Comparison of ENCODE assay signal across 8 cellular contexts in the genomic region with DNA sequence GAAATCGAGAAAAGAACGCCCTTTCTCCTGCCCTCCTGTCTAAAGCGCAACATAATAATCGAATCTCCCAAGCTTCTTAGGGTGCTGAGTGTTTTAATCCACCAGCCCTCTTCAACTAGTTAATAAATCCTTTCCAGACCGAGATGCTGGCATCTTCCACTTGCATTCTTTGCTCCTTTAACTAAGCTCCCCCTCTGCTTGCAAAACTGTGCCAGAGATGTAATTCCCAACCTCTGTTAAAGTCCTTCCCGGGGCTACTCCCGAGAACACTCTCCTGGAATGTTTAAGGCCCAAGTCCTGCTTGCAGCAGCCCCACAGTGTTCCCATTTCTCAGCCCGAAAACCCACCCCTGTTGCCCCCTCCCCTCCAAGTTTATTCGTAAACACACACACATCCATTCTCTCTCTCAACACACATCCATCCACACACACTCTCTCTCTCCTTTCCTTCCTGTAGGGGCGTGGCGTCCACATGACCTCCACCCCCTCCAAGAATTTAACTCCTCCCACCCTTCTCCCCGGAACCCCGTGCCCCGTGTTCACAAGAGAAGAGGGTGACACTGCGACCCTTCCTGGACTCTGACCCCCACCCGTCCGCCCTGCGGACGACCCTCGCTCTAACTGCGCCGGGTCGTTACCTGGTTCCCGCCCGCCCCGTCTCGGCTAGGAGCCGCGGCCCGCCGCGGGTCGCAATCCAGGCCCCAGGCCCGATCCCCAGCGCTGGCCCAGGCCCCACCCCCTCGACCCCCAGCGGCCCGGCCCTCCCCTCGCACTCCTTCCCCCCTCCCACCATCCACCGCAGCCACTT. TPM values are rescaled to one million over a fixed set of nuclear protein-coding genes. Genes with fewer than 3 reads are reported as not detected.
A peak's percentile ranks its signal among the peaks of the same experiment; 100 is the strongest.
DNase-seq lines count a peak whose midpoint lies in the region; ATAC-seq and TF ChIP-seq lines count a peak whose summit lies in the region.

No MANE protein-coding gene starts in this region.

- peak overlapping the region; percentile 77 for H4K91ac ChIP-seq in IMR-90 (ENCODE audit: insufficient read depth, low read depth, low read length)

- dilution Hi-C loops in IMR-90 (cut with HindIII; ENCODE audit: low sequenced_read_pairs, unreplicated experiment), result no loop called here

- H3K9ac ChIP-seq in IMR-90 (ENCODE audit: low read depth, low read length), result peak overlapping the region; percentile 96

- peaks cover 10% of the 10 kb centered on the region for H3K4me1 ChIP-seq in IMR-90 (ENCODE audit: control insufficient read depth, insufficient read depth, low read length)

- DNase-seq in DMS53 (lab: John Stamatoyannopoulos, UW) (peak; percentile 94), IMR-90 (peak; percentile 88), OCI-M1 (lab: John Stamatoyannopoulos, UW) (peak; percentile 94), fibroblast of gingiva (ENCODE audit: low read depth) (peak; percentile 94), naive B cell (peak; percentile 90)
- peak; percentile 88 to 91 for DNase-seq in activated T-cell treated with anti-CD3 and anti-CD28 coated beads, Interleukin-2, amount 50 U/mL, for 72 hours
- peak; percentile 85 for DNase-seq in stimulated activated naive B cell treated with anti-CD40 and anti-IgM and Interleukin-4, amounts not matched to agents 10 μg/mL and 1 μg/mL and 100 μg/mL, for 72 hours

- H3K4me3 Mint-ChIP-seq in activated T-cell treated with anti-CD3 and anti-CD28 coated beads, Interleukin-2, amount 50 U/mL, for 72 hours, result peak overlapping the region; percentile 79 to 82
- H3K4me3 Mint-ChIP-seq in naive B cell, result peak overlapping the region; percentile 74 to 99 (median 97)
- peak overlapping the region; percentile 81 to 98 for H3K4me3 Mint-ChIP-seq in stimulated activated naive B cell treated with anti-CD40 and anti-IgM and Interleukin-4, amounts not matched to agents 10 μg/mL and 1 μg/mL and 100 μg/mL, for 72 hours

- no peak overlapping the region for H2BK20ac ChIP-seq in IMR-90 (ENCODE audit: low read depth, low read length)

- H4K20me1 ChIP-seq in IMR-90 (ENCODE audit: insufficient read depth, low read length), result no peaks in the 10 kb centered on the region

- peak overlapping the region; percentile 95 for H2BK120ac ChIP-seq in IMR-90 (ENCODE audit: low read depth, low read length)

- in situ Hi-C loops in IMR-90 (cut with MboI; ENCODE audit: low sequenced_read_pairs), result loop anchor here (10.0 kb wide), 2 partner anchors 375 to 445 kb away; no protein-coding TSS in a partner anchor

- peaks cover 7% of the 10 kb centered on the region; the same call in 1 of the 2 replicates for H3K36me3 ChIP-seq in IMR-90 (ENCODE audit: control insufficient read depth, insufficient read depth, low read length)

- intact Hi-C loops in IMR-90 (cut with micrococcal nuclease), result loop anchor here (1.0 kb wide), 1 partner anchor 22 kb away; no protein-coding TSS in a partner anchor

- peaks cover 17% of the 10 kb centered on the region for H3K9me1 ChIP-seq in IMR-90 (ENCODE audit: insufficient read depth, low read length)

- peak overlapping the region; percentile 72 for H3K56ac ChIP-seq in IMR-90 (ENCODE audit: extremely low read depth, insufficient read depth, low read length)

- no peaks in the 10 kb centered on the region for H3K9me3 Mint-ChIP-seq in activated T-cell treated with anti-CD3 and anti-CD28 coated beads, Interleukin-2, amount 50 U/mL, for 72 hours
- peaks cover 0 to 4% (median 0%) of the 10 kb centered on the region in 7 donors for H3K9me3 Mint-ChIP-seq in naive B cell
- H3K9me3 Mint-ChIP-seq in stimulated activated naive B cell treated with anti-CD40 and anti-IgM and Interleukin-4, amounts not matched to agents 10 μg/mL and 1 μg/mL and 100 μg/mL, for 72 hours, result peaks cover 2 to 4% of the 10 kb centered on the region in 2 donors

- H4K5ac ChIP-seq in IMR-90 (ENCODE audit: low read depth, low read length), result peak overlapping the region; percentile 71

- POLR2A ChIA-PET in IMR-90 (lab: Charles Lee; ENCODE audit: unreplicated experiment), result interaction anchor here (0.7 to 1.0 kb wide), 2 partner anchors 9 to 435 kb away, joined by 3 to 4 read pairs; no protein-coding TSS in a partner anchor

- H3K79me1 ChIP-seq in IMR-90 (ENCODE audit: low read depth in 1 of 2, low read length in 2 of 2), result peaks cover 35 to 50% of the 10 kb centered on the region in 2 experiments

- H3K4ac ChIP-seq in IMR-90 (ENCODE audit: low read depth, low read length), result peak overlapping the region; percentile 95

- CTCF ChIA-PET in IMR-90 (lab: Yijun Ruan, JAX), result no interaction called here

- peaks cover 83% of the 10 kb centered on the region for H3K4me1 Mint-ChIP-seq in activated T-cell treated with anti-CD3 and anti-CD28 coated beads, Interleukin-2, amount 50 U/mL, for 72 hours (ENCODE audit: low read depth)
- H3K4me1 Mint-ChIP-seq in naive B cell, result peaks cover 63 to 78% (median 73%) of the 10 kb centered on the region in 3 donors
- peaks cover 68 to 83% of the 10 kb centered on the region in 2 donors for H3K4me1 Mint-ChIP-seq in stimulated activated naive B cell treated with anti-CD40 and anti-IgM and Interleukin-4, amounts not matched to agents 10 μg/mL and 1 μg/mL and 100 μg/mL, for 72 hours

- H3K23ac ChIP-seq in IMR-90 (ENCODE audit: low read depth, low read length), result peak overlapping the region; percentile 80; the same call in 1 of the 2 replicates

- H3K27ac Mint-ChIP-seq in activated T-cell treated with anti-CD3 and anti-CD28 coated beads, Interleukin-2, amount 50 U/mL, for 72 hours, result peak overlapping the region; percentile 98
- H3K27ac Mint-ChIP-seq in naive B cell, result peak overlapping the region; percentile 90 to 100 (median 99)
- H3K27ac Mint-ChIP-seq in stimulated activated naive B cell treated with anti-CD40 and anti-IgM and Interleukin-4, amounts not matched to agents 10 μg/mL and 1 μg/mL and 100 μg/mL, for 72 hours, result peak overlapping the region; percentile 99

- TF ChIP-seq RAD21 in IMR-90 (IDR thresholded peaks at IDR 0.05; ENCODE audit: low read length), result no peak

- H3K18ac ChIP-seq in IMR-90 (ENCODE audit: low read depth, low read length), result peak overlapping the region; percentile 86

- BruUV-seq in IMR-90 (replicated peaks; lab: Mats Ljungman, UMichigan), result no TSS peak

- H3K14ac ChIP-seq in IMR-90 (replicated peaks; ENCODE audit: low read depth, low read length), result peak overlapping the region; percentile 83

- H3K4me2 ChIP-seq in IMR-90 (ENCODE audit: low read depth, low read length), result peak overlapping the region; percentile 86

- H4K8ac ChIP-seq in IMR-90 (ENCODE audit: low read depth in 2 of 2, low read length in 2 of 2), result peak overlapping the region; percentile 95 to 98

- peak overlapping the region; percentile 100 for H2AFZ ChIP-seq in IMR-90 (replicated peaks; ENCODE audit: low read length, poor library complexity)

- ATAC-seq in GM21619 (IDR thresholded peaks at IDR 0.05; ENCODE audit: unreplicated experiment), result peak; percentile 52
- ATAC-seq in IMR-90 (ENCODE audit: low read depth), result peak; percentile 85
- peak; percentile 75 to 78 for ATAC-seq in activated T-cell treated with anti-CD3 and anti-CD28 coated beads, Interleukin-2, amount 50 U/mL, for 72 hours (replicated peaks in 1 of 2)
- peak; percentile 61 to 63 for ATAC-seq in naive B cell (ENCODE audit: low read depth in 2 of 2)
- ATAC-seq in stimulated activated naive B cell treated with anti-CD40 and anti-IgM and Interleukin-4, amounts not matched to agents 10 μg/mL and 1 μg/mL and 100 μg/mL, for 72 hours (replicated peaks), result peak; percentile 65 to 68

- no peaks in the 10 kb centered on the region for H3K27me3 Mint-ChIP-seq in activated T-cell treated with anti-CD3 and anti-CD28 coated beads, Interleukin-2, amount 50 U/mL, for 72 hours (ENCODE audit: low read depth)
- no peaks in the 10 kb centered on the region for H3K27me3 Mint-ChIP-seq in naive B cell
- H3K27me3 Mint-ChIP-seq in stimulated activated naive B cell treated with anti-CD40 and anti-IgM and Interleukin-4, amounts not matched to agents 10 μg/mL and 1 μg/mL and 100 μg/mL, for 72 hours, result peaks cover 0 to 5% of the 10 kb centered on the region in 2 donors

- H3K4me3 ChIP-seq in IMR-90 (ENCODE audit: insufficient read depth, low read depth, low read length), result peak overlapping the region; percentile 84

- no peak for TF ChIP-seq CTCF in IMR-90 (conservative IDR thresholded peaks at IDR 0.05; ENCODE audit: low read depth, low read length)

- peak overlapping the region; percentile 85 for H2AK9ac ChIP-seq in IMR-90 (replicated peaks; ENCODE audit: low read depth, low read length, poor library complexity)

- H3K36me3 Mint-ChIP-seq in activated T-cell treated with anti-CD3 and anti-CD28 coated beads, Interleukin-2, amount 50 U/mL, for 72 hours (ENCODE audit: insufficient read depth in 2 of 2), result peaks cover 3 to 6% of the 10 kb centered on the region in 2 donors
- peaks cover 0 to 5% of the 10 kb centered on the region in 2 donors for H3K36me3 Mint-ChIP-seq in naive B cell
- H3K36me3 Mint-ChIP-seq in stimulated activated naive B cell treated with anti-CD40 and anti-IgM and Interleukin-4, amounts not matched to agents 10 μg/mL and 1 μg/mL and 100 μg/mL, for 72 hours, result peaks cover 83 to 94% of the 10 kb centered on the region in 2 donors

- peak overlapping the region; percentile 99 for H3K27ac ChIP-seq in IMR-90 (ENCODE audit: insufficient read depth, low read length)

- TF ChIP-seq POLR2A in IMR-90 (IDR thresholded peaks at IDR 0.05; ENCODE audit: low read depth, low read length), result no peak; the same call in 1 of the 2 replicates

- no peaks in the 10 kb centered on the region for H3K27me3 ChIP-seq in IMR-90 (ENCODE audit: control insufficient read depth, insufficient read depth, low read length)

- H2BK15ac ChIP-seq in IMR-90 (ENCODE audit: low read depth, low read length), result no peak overlapping the region; the same call in 2 of the 3 replicates

- 5% methylated on average over 20 of the region's 40 CpGs; no CpG with 5 or more reads in 1 of the 2 experiments for WGBS in IMR-90 (ENCODE audit: extremely low coverage in 2 of 2, insufficient read length in 1 of 2), 2 experiments

- H2AK5ac ChIP-seq in IMR-90 (ENCODE audit: low read depth, low read length), result peak overlapping the region; percentile 59; the same call in 1 of the 2 replicates

- H2BK5ac ChIP-seq in IMR-90 (ENCODE audit: low read depth, low read length, poor library complexity, severe bottlenecking), result peak overlapping the region; percentile 99

- H3K9me3 ChIP-seq in IMR-90 (ENCODE audit: control insufficient read depth, insufficient read depth, low read length), result no peaks in the 10 kb centered on the region

RNA-seq across cellular contexts. Expression of gene MGAT1, which starts 7.0 kb away (rescaled TPM):
- total RNA-seq in IMR-90 (2012; rRNA removed), result 56.3 and 62.2 TPM in 2 replicates
- polyA plus RNA-seq in IMR-90 (2012; rRNA removed) (141 and 150 TPM in 2 replicates), naive B cell (ENCODE audit: low read depth in 6 of 6) (100 to 1,000 TPM in 2 of 6 donors, 10 to 100 TPM in 4; 71.9 to 121 (median 84.2) TPM)
- 154 and 222 TPM in 2 replicates for polyA plus RNA-seq in IMR-90 (2012; cell fraction: cytosol; rRNA removed)
- polyA plus RNA-seq in IMR-90 (2012; cell fraction: nucleus; rRNA removed; ENCODE audit: low replicate concordance), result 76.6 and 140 TPM in 2 replicates
- 100 to 1,000 TPM; 102 to 109 TPM for total RNA-seq in activated T-cell treated with anti-CD3 and anti-CD28 coated beads, Interleukin-2, amount 50 U/mL, for 72 hours

RNA-seq across cellular contexts. Expression of gene ZFP62, which starts 51.5 kb away (rescaled TPM):
- total RNA-seq in IMR-90 (2012; rRNA removed), result 20.3 and 29.7 TPM in 2 replicates
- polyA plus RNA-seq in IMR-90 (2012; rRNA removed), result 5.4 and 8.2 TPM in 2 replicates
- 0.59 and 1.5 TPM in 2 replicates for polyA plus RNA-seq in IMR-90 (2012; cell fraction: cytosol; rRNA removed)
- polyA plus RNA-seq in IMR-90 (2012; cell fraction: nucleus; rRNA removed; ENCODE audit: low replicate concordance), result 2.2 and 19.6 TPM in 2 replicates
- 10 to 100 TPM; 22.8 to 34.9 TPM for total RNA-seq in activated T-cell treated with anti-CD3 and anti-CD28 coated beads, Interleukin-2, amount 50 U/mL, for 72 hours
- polyA plus RNA-seq in naive B cell (ENCODE audit: low read depth in 6 of 6), result 10 to 100 TPM; 12.1 to 26.5 (median 22.5) TPM

Comparison
In these comparisons a context has a peak if more than half of its experiments do, and no peak if none do; other contexts are left out.
1. Peak in every context shown above with its lines: DNase-seq, ATAC-seq, H3K4me3 ChIP-seq and H3K27ac ChIP-seq.